ENCODE assay signal across 7 cellular contexts in genomic region chr5:58891971-58892343, GRCh38.
DNase-seq lines count a peak whose midpoint lies in the region; ATAC-seq and TF ChIP-seq lines count a peak whose summit lies in the region.

No MANE protein-coding gene starts in this region.

- peak; percentile 10 for TF ChIP-seq CTCF in DOHH2 (IDR thresholded peaks at IDR 0.05; ENCODE audit: low read depth, low read length, poor library complexity, severe bottlenecking)
- peak; percentile 60; the same call in 1 of the 2 replicates for TF ChIP-seq CTCF in RWPE1 (conservative IDR thresholded peaks at IDR 0.05; ENCODE audit: low read depth)
- TF ChIP-seq CTCF in fibroblast of pulmonary artery (IDR thresholded peaks at IDR 0.05; ENCODE audit: low read length, missing control alignments), result no peak

- H3K4me1 ChIP-seq in DOHH2 (ENCODE audit: control insufficient read depth, low read length) (peaks cover 3% of the 10 kb centered on the region; the same call in 1 of the 2 replicates), skeletal muscle satellite cell (ENCODE audit: control insufficient read depth, insufficient read depth, low read length) (peaks cover 24% of the 10 kb centered on the region)

- POLR2A ChIA-PET in RWPE1 (lab: Yijun Ruan, JAX; ENCODE audit: low non-redundant PET), result interaction anchor here (0.6 kb wide), 1 partner anchor 90 kb away, joined by 3 read pairs; no protein-coding TSS in a partner anchor

- ATAC-seq in GM21526 (IDR thresholded peaks at IDR 0.05; ENCODE audit: low FRiP score, unreplicated experiment), result no peak

- H3K9me2 ChIP-seq in DOHH2 (replicated peaks; ENCODE audit: control insufficient read depth, low read length), result no peaks in the 10 kb centered on the region

- H3K27me3 ChIP-seq in DOHH2 (ENCODE audit: control insufficient read depth, low read length) (no peaks in the 10 kb centered on the region), skeletal muscle satellite cell (ENCODE audit: control insufficient read depth, insufficient read depth, low read length) (no peaks in the 10 kb centered on the region)

- no peak for DNase-seq in RWPE1 (ENCODE audit: low spot score)
- no peak for DNase-seq in fibroblast of pulmonary artery (ENCODE audit: low read depth)
- no peak for DNase-seq in NCI-H1092 treated with DMSO at 0.1 percent for 48 hours (lab: John Stamatoyannopoulos, UW)
- DNase-seq in GF-D8 (lab: John Stamatoyannopoulos, UW), result no peak

- H3K27ac ChIP-seq in DOHH2 (ENCODE audit: low read depth, low read length), result no peak overlapping the region
- peak overlapping the region; percentile 78 for H3K27ac ChIP-seq in RWPE1

- H4K20me1 ChIP-seq in DOHH2 (ENCODE audit: control insufficient read depth, insufficient read depth, low read depth, low read length), result no peaks in the 10 kb centered on the region

- H3K36me3 ChIP-seq in DOHH2 (ENCODE audit: control insufficient read depth, low read length) (no peaks in the 10 kb centered on the region), skeletal muscle satellite cell (ENCODE audit: insufficient read depth, low read length) (no peaks in the 10 kb centered on the region)

- peak overlapping the region; percentile 82 for H3K9ac ChIP-seq in skeletal muscle satellite cell (ENCODE audit: low read depth, low read length)

- H3K79me2 ChIP-seq in DOHH2 (ENCODE audit: control insufficient read depth, low read length), result no peaks in the 10 kb centered on the region

- no peaks in the 10 kb centered on the region for H3F3A ChIP-seq in DOHH2 (ENCODE audit: control insufficient read depth, insufficient read depth)

- CTCF ChIA-PET in RWPE1 (lab: Yijun Ruan, JAX), result interaction anchor here (0.6 to 1.0 kb wide), 14 partner anchors 9 to 962 kb away, joined by 3 to 15 read pairs (median 4); no protein-coding TSS in a partner anchor

- no peak overlapping the region for H3K4me3 ChIP-seq in DOHH2 (ENCODE audit: low read length)
- H3K4me3 ChIP-seq in fibroblast of pulmonary artery (replicated peaks; ENCODE audit: low read depth, low read length), result peak overlapping the region; percentile 50
- no peak overlapping the region for H3K4me3 ChIP-seq in skeletal muscle satellite cell (ENCODE audit: low read length)

- H3K9me3 ChIP-seq in DOHH2 (ENCODE audit: control insufficient read depth, insufficient read depth, low read length) (no peaks in the 10 kb centered on the region), skeletal muscle satellite cell (replicated peaks; ENCODE audit: low read length) (no peaks in the 10 kb centered on the region)

- H3K4me2 ChIP-seq in DOHH2 (ENCODE audit: low read length) (no peak overlapping the region), skeletal muscle satellite cell (ENCODE audit: low read length) (peak overlapping the region; percentile 80)
